1 cellular context compared by ENCODE assay signal in the genomic region with DNA sequence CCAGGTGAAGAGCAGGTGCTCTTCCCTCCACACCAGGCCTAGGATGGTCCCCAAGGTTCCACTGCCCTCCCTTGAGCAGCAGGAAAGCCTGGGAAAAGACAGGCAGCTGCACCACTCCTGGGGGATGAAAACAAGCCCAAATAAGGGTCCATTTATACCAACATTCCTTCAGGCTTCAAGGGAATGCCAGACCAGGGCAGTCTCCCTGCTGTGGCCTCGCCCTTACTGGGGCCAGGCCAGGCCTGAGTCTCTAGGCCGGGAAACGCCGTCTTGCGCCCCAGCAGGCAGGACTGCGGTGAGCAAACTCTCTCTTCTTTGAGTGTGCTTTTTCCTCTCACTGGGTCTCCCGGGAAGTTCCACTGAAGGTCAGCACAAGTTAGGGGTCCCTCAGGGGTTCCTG.
TF ChIP-seq lines count a peak whose summit lies in the region.

No MANE protein-coding gene starts in this region.

TF ChIP-seq in H1, 55 proteins besides CTCF, POLR2A, EP300 and RAD21:
- TF ChIP-seq SRF (IDR thresholded peaks at IDR 0.05; ENCODE audit: low read depth, low read length) (peak; percentile 60; the same call in 1 of the 2 replicates), TAF7 (optimal IDR thresholded peaks at IDR 0.05; ENCODE audit: borderline replicate concordance, low read depth, low read length) (no peak)
